In the genomic region with DNA sequence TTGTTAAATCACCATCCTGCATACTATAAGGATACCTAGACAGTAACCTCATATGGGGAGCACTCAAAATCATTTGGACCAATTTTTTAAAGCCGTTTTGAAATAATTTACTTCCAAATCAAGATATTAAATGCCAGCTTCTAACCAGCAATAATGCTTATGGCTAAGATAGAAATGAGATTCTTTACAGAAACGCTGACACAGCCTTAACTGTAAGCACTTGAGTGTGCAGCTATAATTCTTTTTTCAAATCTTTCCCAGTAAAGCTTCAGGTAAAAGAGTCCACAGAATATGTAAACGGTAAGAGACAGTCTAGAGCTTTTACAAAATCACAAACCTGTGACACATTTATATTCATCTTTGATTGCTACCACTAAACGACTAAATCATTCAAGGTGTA, we compare ENCODE assay signal across 3 cellular contexts.
A peak's percentile ranks its signal among the peaks of the same experiment; 100 is the strongest.
TF ChIP-seq lines count a peak whose summit lies in the region.

No MANE protein-coding gene starts in this region.

TF ChIP-seq in HepG2, 621 proteins besides CTCF, POLR2A, EP300 and RAD21:
- TF ChIP-seq PAWR (CRISPR knock-in tag; IDR thresholded peaks at IDR 0.05; ENCODE audit: borderline replicate concordance) = no peak
- no peak for TF ChIP-seq IKZF1 (IDR thresholded peaks at IDR 0.05)
- TF ChIP-seq HIVEP1 (CRISPR knock-in tag; IDR thresholded peaks at IDR 0.05) = no peak
- no peak for TF ChIP-seq RBM39 (IDR thresholded peaks at IDR 0.05; ENCODE audit: low read depth, low read length, poor library complexity, severe bottlenecking)
- TF ChIP-seq MAFF (IDR thresholded peaks at IDR 0.05; ENCODE audit: low read depth, low read length) = peak; percentile 82
- TF ChIP-seq MAFK (conservative IDR thresholded peaks at IDR 0.05 in 1 of 2, IDR thresholded peaks at IDR 0.05 in 1 of 2; ENCODE audit: low read length in 2 of 2) = peak; percentile 84 to 89
TF ChIP-seq in HepG2: peak in this region for 2.

TF ChIP-seq in IMR-90, 13 proteins besides CTCF, POLR2A, EP300 and RAD21:
- TF ChIP-seq MAFK (IDR thresholded peaks at IDR 0.05; ENCODE audit: low read depth, low read length) = peak; percentile 74
- TF ChIP-seq RCOR1 (IDR thresholded peaks at IDR 0.05; ENCODE audit: insufficient replicate concordance, low read length) = no peak

TF ChIP-seq in K562, 482 proteins besides CTCF, POLR2A, EP300 and RAD21:
- no peak for TF ChIP-seq ZSCAN29 (IDR thresholded peaks at IDR 0.05)
- no peak for TF ChIP-seq HDAC8 (tag; IDR thresholded peaks at IDR 0.05)
- peak; percentile 17; the same call in 1 of the 2 replicates for TF ChIP-seq ZNF316 (IDR thresholded peaks at IDR 0.05)
- no peak for TF ChIP-seq NFIC (IDR thresholded peaks at IDR 0.05)
- 0 out of 2 replicates have a peak, but pooled peaks have one; percentile 13 for TF ChIP-seq MAFF (IDR thresholded peaks at IDR 0.05; ENCODE audit: low read length)
- TF ChIP-seq MAFG (tag; conservative IDR thresholded peaks at IDR 0.05) = peak; percentile 26
- TF ChIP-seq THAP7 (CRISPR knock-in tag; IDR thresholded peaks at IDR 0.05) = no peak
- TF ChIP-seq NRF1 (conservative IDR thresholded peaks at IDR 0.05 in 1 of 2, IDR thresholded peaks at IDR 0.05 in 1 of 2) = no peak
- no peak for TF ChIP-seq NELFE (IDR thresholded peaks at IDR 0.05; ENCODE audit: insufficient read depth, insufficient read length)
- TF ChIP-seq, protein P1, sequence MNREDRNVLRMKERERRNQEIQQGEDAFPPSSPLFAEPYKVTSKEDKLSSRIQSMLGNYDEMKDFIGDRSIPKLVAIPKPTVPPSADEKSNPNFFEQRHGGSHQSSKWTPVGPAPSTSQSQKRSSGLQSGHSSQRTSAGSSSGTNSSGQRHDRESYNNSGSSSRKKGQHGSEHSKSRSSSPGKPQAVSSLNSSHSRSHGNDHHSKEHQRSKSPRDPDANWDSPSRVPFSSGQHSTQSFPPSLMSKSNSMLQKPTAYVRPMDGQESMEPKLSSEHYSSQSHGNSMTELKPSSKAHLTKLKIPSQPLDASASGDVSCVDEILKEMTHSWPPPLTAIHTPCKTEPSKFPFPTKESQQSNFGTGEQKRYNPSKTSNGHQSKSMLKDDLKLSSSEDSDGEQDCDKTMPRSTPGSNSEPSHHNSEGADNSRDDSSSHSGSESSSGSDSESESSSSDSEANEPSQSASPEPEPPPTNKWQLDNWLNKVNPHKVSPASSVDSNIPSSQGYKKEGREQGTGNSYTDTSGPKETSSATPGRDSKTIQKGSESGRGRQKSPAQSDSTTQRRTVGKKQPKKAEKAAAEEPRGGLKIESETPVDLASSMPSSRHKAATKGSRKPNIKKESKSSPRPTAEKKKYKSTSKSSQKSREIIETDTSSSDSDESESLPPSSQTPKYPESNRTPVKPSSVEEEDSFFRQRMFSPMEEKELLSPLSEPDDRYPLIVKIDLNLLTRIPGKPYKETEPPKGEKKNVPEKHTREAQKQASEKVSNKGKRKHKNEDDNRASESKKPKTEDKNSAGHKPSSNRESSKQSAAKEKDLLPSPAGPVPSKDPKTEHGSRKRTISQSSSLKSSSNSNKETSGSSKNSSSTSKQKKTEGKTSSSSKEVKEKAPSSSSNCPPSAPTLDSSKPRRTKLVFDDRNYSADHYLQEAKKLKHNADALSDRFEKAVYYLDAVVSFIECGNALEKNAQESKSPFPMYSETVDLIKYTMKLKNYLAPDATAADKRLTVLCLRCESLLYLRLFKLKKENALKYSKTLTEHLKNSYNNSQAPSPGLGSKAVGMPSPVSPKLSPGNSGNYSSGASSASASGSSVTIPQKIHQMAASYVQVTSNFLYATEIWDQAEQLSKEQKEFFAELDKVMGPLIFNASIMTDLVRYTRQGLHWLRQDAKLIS (CRISPR knock-in tag; IDR thresholded peaks at IDR 0.05) = no peak
- peak; percentile 40; the same call in 1 of the 2 replicates for TF ChIP-seq MAFK (IDR thresholded peaks at IDR 0.05; ENCODE audit: low read length)
